Comparison of ENCODE assay signal across 1 cellular context in genomic region chr10:72364239-72364777, GRCh38.
TF ChIP-seq lines count a peak whose summit lies in the region.

No MANE protein-coding gene starts in this region.

TF ChIP-seq in K562, 482 proteins besides CTCF, POLR2A, EP300 and RAD21 (continued from another document and continues in another):
- TF ChIP-seq ZNF407 (IDR thresholded peaks at IDR 0.05; ENCODE audit: low read depth) (no peak), CEBPB (tag; IDR thresholded peaks at IDR 0.05) (no peak), ZNF551 (CRISPR knock-in tag; IDR thresholded peaks at IDR 0.05) (no peak), ZNF253 (CRISPR knock-in tag; conservative IDR thresholded peaks at IDR 0.05) (no peak), SMAD4 (CRISPR knock-in tag; conservative IDR thresholded peaks at IDR 0.05) (no peak), MECOM (CRISPR knock-in tag; IDR thresholded peaks at IDR 0.05) (no peak), MEF2D (tag; conservative IDR thresholded peaks at IDR 0.05; ENCODE audit: low read depth) (no peak), GTF2E2 (tag; IDR thresholded peaks at IDR 0.05) (no peak), BMI1 (IDR thresholded peaks at IDR 0.05; ENCODE audit: low read length) (no peak), UBTF (IDR thresholded peaks at IDR 0.05; ENCODE audit: borderline replicate concordance in 1 of 2, low read depth in 2 of 2, low read length in 2 of 2) (no peak), NFXL1 (CRISPR knock-in tag; IDR thresholded peaks at IDR 0.05) (no peak), SRSF3 (IDR thresholded peaks at IDR 0.05; ENCODE audit: insufficient read depth, low read length) (no peak), ZNF41 (CRISPR knock-in tag; conservative IDR thresholded peaks at IDR 0.05) (no peak), TRIM25 (IDR thresholded peaks at IDR 0.05; ENCODE audit: borderline replicate concordance) (no peak), ARID2 (IDR thresholded peaks at IDR 0.05) (peak; percentile 91), ZKSCAN1 (IDR thresholded peaks at IDR 0.05; ENCODE audit: low read depth, low read length) (no peak), SMAD2 (IDR thresholded peaks at IDR 0.05; ENCODE audit: low read depth, low read length) (no peak), STAG1 (CRISPR knock-in tag; IDR thresholded peaks at IDR 0.05; ENCODE audit: borderline replicate concordance) (peak; percentile 100), TFE3 (CRISPR knock-in tag; IDR thresholded peaks at IDR 0.05) (no peak), GTF2A2 (tag; IDR thresholded peaks at IDR 0.05) (no peak), FIP1L1 (IDR thresholded peaks at IDR 0.05; ENCODE audit: low read depth, low read length, poor library complexity, severe bottlenecking) (no peak), BRF1 (IDR thresholded peaks at IDR 0.05; ENCODE audit: borderline replicate concordance, extremely low read depth, insufficient read length) (no peak), SRSF7 (optimal IDR thresholded peaks at IDR 0.05; ENCODE audit: low read depth, low read length) (no peak), ELK3 (CRISPR knock-in tag; IDR thresholded peaks at IDR 0.05) (no peak), RBM22 (IDR thresholded peaks at IDR 0.05; ENCODE audit: low read depth, low read length, poor library complexity, severe bottlenecking) (no peak), PCBP1 (IDR thresholded peaks at IDR 0.05; ENCODE audit: low read depth, low read length, poor library complexity, severe bottlenecking) (no peak), NFRKB (IDR thresholded peaks at IDR 0.05; ENCODE audit: low read depth) (no peak)
- TF ChIP-seq, protein P1, sequence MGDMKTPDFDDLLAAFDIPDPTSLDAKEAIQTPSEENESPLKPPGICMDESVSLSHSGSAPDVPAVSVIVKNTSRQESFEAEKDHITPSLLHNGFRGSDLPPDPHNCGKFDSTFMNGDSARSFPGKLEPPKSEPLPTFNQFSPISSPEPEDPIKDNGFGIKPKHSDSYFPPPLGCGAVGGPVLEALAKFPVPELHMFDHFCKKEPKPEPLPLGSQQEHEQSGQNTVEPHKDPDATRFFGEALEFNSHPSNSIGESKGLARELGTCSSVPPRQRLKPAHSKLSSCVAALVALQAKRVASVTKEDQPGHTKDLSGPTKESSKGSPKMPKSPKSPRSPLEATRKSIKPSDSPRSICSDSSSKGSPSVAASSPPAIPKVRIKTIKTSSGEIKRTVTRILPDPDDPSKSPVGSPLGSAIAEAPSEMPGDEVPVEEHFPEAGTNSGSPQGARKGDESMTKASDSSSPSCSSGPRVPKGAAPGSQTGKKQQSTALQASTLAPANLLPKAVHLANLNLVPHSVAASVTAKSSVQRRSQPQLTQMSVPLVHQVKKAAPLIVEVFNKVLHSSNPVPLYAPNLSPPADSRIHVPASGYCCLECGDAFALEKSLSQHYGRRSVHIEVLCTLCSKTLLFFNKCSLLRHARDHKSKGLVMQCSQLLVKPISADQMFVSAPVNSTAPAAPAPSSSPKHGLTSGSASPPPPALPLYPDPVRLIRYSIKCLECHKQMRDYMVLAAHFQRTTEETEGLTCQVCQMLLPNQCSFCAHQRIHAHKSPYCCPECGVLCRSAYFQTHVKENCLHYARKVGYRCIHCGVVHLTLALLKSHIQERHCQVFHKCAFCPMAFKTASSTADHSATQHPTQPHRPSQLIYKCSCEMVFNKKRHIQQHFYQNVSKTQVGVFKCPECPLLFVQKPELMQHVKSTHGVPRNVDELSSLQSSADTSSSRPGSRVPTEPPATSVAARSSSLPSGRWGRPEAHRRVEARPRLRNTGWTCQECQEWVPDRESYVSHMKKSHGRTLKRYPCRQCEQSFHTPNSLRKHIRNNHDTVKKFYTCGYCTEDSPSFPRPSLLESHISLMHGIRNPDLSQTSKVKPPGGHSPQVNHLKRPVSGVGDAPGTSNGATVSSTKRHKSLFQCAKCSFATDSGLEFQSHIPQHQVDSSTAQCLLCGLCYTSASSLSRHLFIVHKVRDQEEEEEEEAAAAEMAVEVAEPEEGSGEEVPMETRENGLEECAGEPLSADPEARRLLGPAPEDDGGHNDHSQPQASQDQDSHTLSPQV (IDR thresholded peaks at IDR 0.05), result no peak
- TF ChIP-seq, protein P2, sequence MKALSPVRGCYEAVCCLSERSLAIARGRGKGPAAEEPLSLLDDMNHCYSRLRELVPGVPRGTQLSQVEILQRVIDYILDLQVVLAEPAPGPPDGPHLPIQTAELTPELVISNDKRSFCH (CRISPR knock-in tag; IDR thresholded peaks at IDR 0.05), result no peak
- TF ChIP-seq, protein P2 (tag; IDR thresholded peaks at IDR 0.05), result no peak
- TF ChIP-seq, protein P3, sequence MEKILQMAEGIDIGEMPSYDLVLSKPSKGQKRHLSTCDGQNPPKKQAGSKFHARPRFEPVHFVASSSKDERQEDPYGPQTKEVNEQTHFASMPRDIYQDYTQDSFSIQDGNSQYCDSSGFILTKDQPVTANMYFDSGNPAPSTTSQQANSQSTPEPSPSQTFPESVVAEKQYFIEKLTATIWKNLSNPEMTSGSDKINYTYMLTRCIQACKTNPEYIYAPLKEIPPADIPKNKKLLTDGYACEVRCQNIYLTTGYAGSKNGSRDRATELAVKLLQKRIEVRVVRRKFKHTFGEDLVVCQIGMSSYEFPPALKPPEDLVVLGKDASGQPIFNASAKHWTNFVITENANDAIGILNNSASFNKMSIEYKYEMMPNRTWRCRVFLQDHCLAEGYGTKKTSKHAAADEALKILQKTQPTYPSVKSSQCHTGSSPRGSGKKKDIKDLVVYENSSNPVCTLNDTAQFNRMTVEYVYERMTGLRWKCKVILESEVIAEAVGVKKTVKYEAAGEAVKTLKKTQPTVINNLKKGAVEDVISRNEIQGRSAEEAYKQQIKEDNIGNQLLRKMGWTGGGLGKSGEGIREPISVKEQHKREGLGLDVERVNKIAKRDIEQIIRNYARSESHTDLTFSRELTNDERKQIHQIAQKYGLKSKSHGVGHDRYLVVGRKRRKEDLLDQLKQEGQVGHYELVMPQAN (IDR thresholded peaks at IDR 0.05; ENCODE audit: borderline replicate concordance), result no peak
- TF ChIP-seq, protein P4, sequence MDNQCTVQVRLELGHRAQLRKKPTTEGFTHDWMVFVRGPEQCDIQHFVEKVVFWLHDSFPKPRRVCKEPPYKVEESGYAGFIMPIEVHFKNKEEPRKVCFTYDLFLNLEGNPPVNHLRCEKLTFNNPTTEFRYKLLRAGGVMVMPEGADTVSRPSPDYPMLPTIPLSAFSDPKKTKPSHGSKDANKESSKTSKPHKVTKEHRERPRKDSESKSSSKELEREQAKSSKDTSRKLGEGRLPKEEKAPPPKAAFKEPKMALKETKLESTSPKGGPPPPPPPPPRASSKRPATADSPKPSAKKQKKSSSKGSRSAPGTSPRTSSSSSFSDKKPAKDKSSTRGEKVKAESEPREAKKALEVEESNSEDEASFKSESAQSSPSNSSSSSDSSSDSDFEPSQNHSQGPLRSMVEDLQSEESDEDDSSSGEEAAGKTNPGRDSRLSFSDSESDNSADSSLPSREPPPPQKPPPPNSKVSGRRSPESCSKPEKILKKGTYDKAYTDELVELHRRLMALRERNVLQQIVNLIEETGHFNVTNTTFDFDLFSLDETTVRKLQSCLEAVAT (IDR thresholded peaks at IDR 0.05), result 0 out of 4 replicates have a peak, but pooled peaks of 1 of the 2 experiments have one; percentile 18
